In genomic region chr13:69935043-69935442, GRCh38 we compare ENCODE assay signal across 9 cellular contexts.
DNase-seq lines count a peak whose midpoint lies in the region; ATAC-seq, FAIRE-seq and TF ChIP-seq lines count a peak whose summit lies in the region.
"Had no signal": no experiment of that assay in that cellular context is flagged by ENCODE, and none has a peak within 500 bp of the region (broad histone marks: within the 10 kb centered on the region; RNA-seq: fewer than 3 reads in every experiment).

No MANE protein-coding gene starts in this region.

- intact Hi-C loops in lower lobe of right lung (cut with DNase I) = no loop called here

- H3K4me3 ChIP-seq in DND-41 (ENCODE audit: low read depth in 1 of 2, low read length in 2 of 2) (no peak overlapping the region), Karpas-422 (ENCODE audit: low read length) (no peak overlapping the region), bronchial epithelial cell (ENCODE audit: low read depth, low read length) (no peak overlapping the region), gastroesophageal sphincter (no peak overlapping the region), lower lobe of right lung (no peak overlapping the region)

- DNase-seq in DND-41 (no peak), Karpas-422 (peak; percentile 76), bronchial epithelial cell (ENCODE audit: low read depth) (peak; percentile 18), T-cell (no peak), COR-L47 (lab: John Stamatoyannopoulos, UW) (no peak), lower lobe of right lung (no peak)
- DNase-seq: activated naive CD4-positive, alpha-beta T cell treated with anti-CD3 and anti-CD28 coated beads, Interleukin-2, amount 50 U/mL, for 16 hours had no signal

- ATAC-seq in DND-41 (ENCODE audit: insufficient read depth, low read depth) (no peak), GM21723 (IDR thresholded peaks at IDR 0.05; ENCODE audit: unreplicated experiment) (peak; percentile 76), T-cell (replicated peaks in 1 of 4) (no peak), gastroesophageal sphincter (no peak), lower lobe of right lung (no peak)

- H3K4me3 Mint-ChIP-seq in T-cell = no peak overlapping the region

- no peak for TF ChIP-seq EP300 in gastroesophageal sphincter (IDR thresholded peaks at IDR 0.05)

- H3K27ac Mint-ChIP-seq in T-cell = no peak overlapping the region

- no peaks in the 10 kb centered on the region for H3K9me2 ChIP-seq in Karpas-422 (replicated peaks; ENCODE audit: insufficient read depth, low read length)

- H2AFZ ChIP-seq in DND-41 (ENCODE audit: low read depth, low read length) (no peak overlapping the region), Karpas-422 (ENCODE audit: low read length) (no peak overlapping the region)

- CTCF ChIA-PET in T-cell (lab: Charles Lee) = no interaction called here

- FAIRE-seq in bronchial epithelial cell (lab: Jason Lieb, UNC) = no peak

- H3K27me3 ChIP-seq in DND-41 (ENCODE audit: insufficient read depth, low read length, poor library complexity) (no peaks in the 10 kb centered on the region), Karpas-422 (ENCODE audit: low read length) (no peaks in the 10 kb centered on the region), bronchial epithelial cell (ENCODE audit: control insufficient read depth, insufficient read depth, low read length) (no peaks in the 10 kb centered on the region), gastroesophageal sphincter (no peaks in the 10 kb centered on the region), lower lobe of right lung (ENCODE audit: low read depth) (no peaks in the 10 kb centered on the region)

- peak; percentile 34 for TF ChIP-seq CTCF in DND-41 (IDR thresholded peaks at IDR 0.05; ENCODE audit: borderline replicate concordance, extremely low read depth, low read length, poor library complexity, severe bottlenecking)
- no peak for TF ChIP-seq CTCF in bronchial epithelial cell (IDR thresholded peaks at IDR 0.05; ENCODE audit: insufficient read depth, low read length, severe bottlenecking)
- TF ChIP-seq CTCF in gastroesophageal sphincter (IDR thresholded peaks at IDR 0.05) = no peak
- no peak for TF ChIP-seq CTCF in lower lobe of right lung (IDR thresholded peaks at IDR 0.05)

- no peak overlapping the region for H3K27ac ChIP-seq in DND-41 (ENCODE audit: low read length)
- H3K27ac ChIP-seq in Karpas-422 (ENCODE audit: low read length) = no peak overlapping the region
- H3K27ac ChIP-seq in gastroesophageal sphincter = no peak overlapping the region
- H3K27ac ChIP-seq in lower lobe of right lung = no peak overlapping the region

- H3K4me1 Mint-ChIP-seq in T-cell = no peaks in the 10 kb centered on the region

- no peaks in the 10 kb centered on the region for H4K20me1 ChIP-seq in DND-41 (ENCODE audit: insufficient read depth, low read length)
- H4K20me1 ChIP-seq in Karpas-422 (ENCODE audit: insufficient read depth, low read depth, low read length) = no peaks in the 10 kb centered on the region

- TF ChIP-seq POLR2A in gastroesophageal sphincter (IDR thresholded peaks at IDR 0.05) = no peak

- H3K27me3 Mint-ChIP-seq in T-cell = no peaks in the 10 kb centered on the region

- no peak overlapping the region for H3K4me2 ChIP-seq in DND-41 (ENCODE audit: insufficient read depth, low read length)
- no peak overlapping the region for H3K4me2 ChIP-seq in Karpas-422 (ENCODE audit: low read depth, low read length, poor library complexity, severe bottlenecking)

- H3K4me1 ChIP-seq in DND-41 (ENCODE audit: insufficient read depth, low read length) (no peaks in the 10 kb centered on the region), Karpas-422 (ENCODE audit: low read length) (no peaks in the 10 kb centered on the region), gastroesophageal sphincter (no peaks in the 10 kb centered on the region), lower lobe of right lung (no peaks in the 10 kb centered on the region)

- no peaks in the 10 kb centered on the region for H3K9me3 ChIP-seq in DND-41 (ENCODE audit: insufficient read depth, low read length, severe bottlenecking)
- no peaks in the 10 kb centered on the region for H3K9me3 ChIP-seq in Karpas-422 (ENCODE audit: low read length)
- H3K9me3 ChIP-seq in gastroesophageal sphincter = no peaks in the 10 kb centered on the region
- H3K9me3 ChIP-seq in lower lobe of right lung = no peaks in the 10 kb centered on the region

- H3K9ac ChIP-seq in DND-41 (ENCODE audit: low read depth, low read length) = no peak overlapping the region
- H3K9ac ChIP-seq in Karpas-422 (ENCODE audit: low read length) = no peak overlapping the region

- H3K79me2 ChIP-seq in DND-41 (ENCODE audit: insufficient read depth, low read length) = no peaks in the 10 kb centered on the region
- no peaks in the 10 kb centered on the region for H3K79me2 ChIP-seq in Karpas-422 (ENCODE audit: low read length)

- no peaks in the 10 kb centered on the region for H3K36me3 Mint-ChIP-seq in T-cell

- no peaks in the 10 kb centered on the region for H3K36me3 ChIP-seq in DND-41 (ENCODE audit: insufficient read depth, low read length)
- H3K36me3 ChIP-seq in Karpas-422 (ENCODE audit: insufficient read depth, low read length) = no peaks in the 10 kb centered on the region
- no peaks in the 10 kb centered on the region for H3K36me3 ChIP-seq in bronchial epithelial cell (ENCODE audit: control insufficient read depth, insufficient read depth, low read length)
- no peaks in the 10 kb centered on the region for H3K36me3 ChIP-seq in gastroesophageal sphincter
- H3K36me3 ChIP-seq in lower lobe of right lung = no peaks in the 10 kb centered on the region

- H3K9me3 Mint-ChIP-seq in T-cell = peaks cover 7 to 11% (median 8%) of the 10 kb centered on the region in 3 donors

- POLR2A ChIA-PET in T-cell (lab: Charles Lee) = no interaction called here

- WGBS in gastroesophageal sphincter (ENCODE audit: low coverage in 1 of 2), 2 donors = 70 to 73% methylated on average over 2 of the region's 2 CpGs

Comparison
In these comparisons a context has a peak if more than half of its experiments do, and no peak if none do; other contexts are left out.
1. DNase-seq: peak in Karpas-422 (single experiment) and bronchial epithelial cell (single experiment); none in DND-41 (single experiment), T-cell (0 of 34), COR-L47 (single experiment) and lower lobe of right lung (single experiment).